In genomic region chr10:71217266-71218045, GRCh38 we compare ENCODE assay signal across 1 cellular context.
TF ChIP-seq lines count a peak whose summit lies in the region.

No MANE protein-coding gene starts in this region.

TF ChIP-seq in HepG2, 621 proteins besides CTCF, POLR2A, EP300 and RAD21 (continued from another document):
- no peak for TF ChIP-seq USF2 (IDR thresholded peaks at IDR 0.05; ENCODE audit: low read depth, low read length)
- no peak for TF ChIP-seq USF2 (CRISPR knock-in tag; IDR thresholded peaks at IDR 0.05; ENCODE audit: borderline replicate concordance)
- TF ChIP-seq KDM2A (CRISPR knock-in tag; IDR thresholded peaks at IDR 0.05; ENCODE audit: borderline replicate concordance, low read depth): no peak
- TF ChIP-seq YEATS4 (CRISPR knock-in tag; IDR thresholded peaks at IDR 0.05; ENCODE audit: borderline replicate concordance): no peak
- TF ChIP-seq ZNF567 (CRISPR knock-in tag; IDR thresholded peaks at IDR 0.05; ENCODE audit: borderline replicate concordance): no peak
- TF ChIP-seq ZNF800 (CRISPR knock-in tag; IDR thresholded peaks at IDR 0.05): no peak
- no peak for TF ChIP-seq KDM5A (IDR thresholded peaks at IDR 0.05; ENCODE audit: borderline replicate concordance, low read length)
- no peak for TF ChIP-seq HOXA9 (CRISPR knock-in tag; IDR thresholded peaks at IDR 0.05; ENCODE audit: borderline replicate concordance)
- no peak for TF ChIP-seq ZNF253 (CRISPR knock-in tag; IDR thresholded peaks at IDR 0.05; ENCODE audit: borderline replicate concordance)
- no peak for TF ChIP-seq SALL1 (CRISPR knock-in tag; IDR thresholded peaks at IDR 0.05)
- no peak for TF ChIP-seq RFX3 (CRISPR knock-in tag; IDR thresholded peaks at IDR 0.05)
- no peak for TF ChIP-seq ETV5 (CRISPR knock-in tag; IDR thresholded peaks at IDR 0.05; ENCODE audit: borderline replicate concordance)
- no peak for TF ChIP-seq ZNF816 (CRISPR knock-in tag; IDR thresholded peaks at IDR 0.05; ENCODE audit: borderline replicate concordance)
- TF ChIP-seq TBX2 (CRISPR knock-in tag; IDR thresholded peaks at IDR 0.05; ENCODE audit: borderline replicate concordance): no peak
